In the genomic region with DNA sequence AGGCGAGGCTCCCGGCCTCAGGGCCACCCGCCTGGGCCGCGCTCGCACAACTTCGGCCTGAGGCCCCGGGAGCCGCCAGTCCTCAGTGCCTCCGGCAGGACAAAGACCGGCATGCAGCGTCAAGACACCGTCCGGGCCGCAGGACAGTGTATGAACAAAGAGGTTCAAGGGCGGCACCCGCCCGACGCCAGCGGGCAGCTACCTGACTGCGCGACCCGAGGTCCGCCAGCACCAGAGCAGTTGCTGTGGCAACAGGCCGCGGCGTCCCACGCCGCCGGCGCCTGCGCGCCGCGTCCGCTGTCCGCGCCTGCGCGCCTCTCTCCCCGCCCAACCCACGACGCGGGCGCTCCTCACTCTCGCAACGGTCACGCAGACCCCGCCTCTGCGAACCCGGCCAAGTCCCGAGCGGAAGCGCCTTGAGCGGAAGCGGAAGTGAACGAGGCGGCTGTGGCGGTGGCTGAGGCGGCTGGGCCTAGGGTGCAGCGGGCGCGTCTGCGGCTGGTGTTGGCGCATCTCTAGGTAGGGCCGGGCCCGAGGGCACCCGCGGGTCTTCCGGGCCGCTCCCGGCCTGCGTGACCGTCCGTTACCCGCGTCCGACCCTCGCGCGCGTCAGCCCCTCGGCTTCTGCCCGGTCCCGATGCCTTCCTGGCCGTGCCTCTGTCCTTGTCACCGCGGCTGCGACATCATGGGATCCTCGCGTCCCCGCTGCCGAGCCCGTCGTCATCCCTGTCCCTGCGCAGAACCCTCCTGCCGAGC, we compare ENCODE assay signal across 8 cellular contexts. TPM values are rescaled to one million over a fixed set of nuclear protein-coding genes. Genes with fewer than 3 reads are reported as not detected.
DNase-seq lines count a peak whose midpoint lies in the region; ATAC-seq, FAIRE-seq and TF ChIP-seq lines count a peak whose summit lies in the region.

TSS of gene FAM120B (plus strand) at position 435 of the 756 bp plus-strand sequence. CDS start 10,633 bp downstream, outside the sequence.

- TF ChIP-seq CTCF in WTC11 (IDR thresholded peaks at IDR 0.05) (no peak), bronchial epithelial cell (IDR thresholded peaks at IDR 0.05; ENCODE audit: insufficient read depth, low read length, severe bottlenecking) (no peak)

- FAIRE-seq in bronchial epithelial cell (lab: Jason Lieb, UNC), result no peak

- ATAC-seq in GM19023 (IDR thresholded peaks at IDR 0.05; ENCODE audit: unreplicated experiment) (peak; percentile 99), HG03196 (IDR thresholded peaks at IDR 0.05; ENCODE audit: unreplicated experiment) (peak; percentile 96), WTC11 (peak; percentile 84)

- CTCF ChIA-PET in WTC11 (lab: Charles Lee), result interaction anchor here (1.4 kb wide), 1 partner anchor 16 kb away, joined by 3 read pairs; the partner anchor contains the start of gene DLL1

- POLR2A ChIA-PET in WTC11 (lab: Charles Lee), result no interaction called here

- peaks cover 18% of the 10 kb centered on the region for H3K4me1 Mint-ChIP-seq in WTC11
- H3K4me1 Mint-ChIP-seq in immature natural killer cell, result peaks cover 43 to 51% of the 10 kb centered on the region in 2 donors

- peak; percentile 100 for DNase-seq in AG08396 (ENCODE audit: low spot score)
- DNase-seq in NCI-H226, result peak; percentile 94
- peak; percentile 70 for DNase-seq in WTC11 (ENCODE audit: low spot score)
- DNase-seq in bronchial epithelial cell (ENCODE audit: low read depth), result peak; percentile 86
- peak; percentile 98 for DNase-seq in immature natural killer cell
- DNase-seq in smooth muscle cell of the brain vasculature (ENCODE audit: low read depth, low spot score), result peak; percentile 89

- H3K36me3 ChIP-seq in bronchial epithelial cell (ENCODE audit: control insufficient read depth, insufficient read depth, low read length), result peaks cover 2% of the 10 kb centered on the region

- no peaks in the 10 kb centered on the region for H3K27me3 ChIP-seq in bronchial epithelial cell (ENCODE audit: control insufficient read depth, insufficient read depth, low read length)

- H3K27me3 Mint-ChIP-seq in WTC11 (ENCODE audit: low read depth) (peaks cover 57% of the 10 kb centered on the region), immature natural killer cell (ENCODE audit: low read depth in 3 of 3) (peaks cover 5 to 25% (median 9%) of the 10 kb centered on the region in 3 donors)

- H3K36me3 Mint-ChIP-seq in WTC11, result peaks cover 44% of the 10 kb centered on the region
- H3K36me3 Mint-ChIP-seq in immature natural killer cell, result peaks cover 0 to 4% (median 3%) of the 10 kb centered on the region in 3 donors

- H3K4me3 Mint-ChIP-seq in WTC11, result peak within 1 kb of the TSS; percentile 76
- H3K4me3 Mint-ChIP-seq in immature natural killer cell, result peak within 1 kb of the TSS; percentile 90 to 98 (median 94)

- peak within 1 kb of the TSS; percentile 89 for H3K4me3 ChIP-seq in bronchial epithelial cell (ENCODE audit: low read depth, low read length)

- H3K27ac Mint-ChIP-seq in WTC11 (0 out of 2 replicates have a peak within 1 kb of the TSS, but pooled peaks have one; percentile 4), immature natural killer cell (peak within 1 kb of the TSS; percentile 90 to 99 (median 97))

- H3K9me3 Mint-ChIP-seq in WTC11 (peaks cover 45% of the 10 kb centered on the region), immature natural killer cell (no peaks in the 10 kb centered on the region)

TF ChIP-seq in WTC11, 78 proteins besides CTCF, POLR2A, EP300 and RAD21 (continues in another document):
- TF ChIP-seq, protein P1, sequence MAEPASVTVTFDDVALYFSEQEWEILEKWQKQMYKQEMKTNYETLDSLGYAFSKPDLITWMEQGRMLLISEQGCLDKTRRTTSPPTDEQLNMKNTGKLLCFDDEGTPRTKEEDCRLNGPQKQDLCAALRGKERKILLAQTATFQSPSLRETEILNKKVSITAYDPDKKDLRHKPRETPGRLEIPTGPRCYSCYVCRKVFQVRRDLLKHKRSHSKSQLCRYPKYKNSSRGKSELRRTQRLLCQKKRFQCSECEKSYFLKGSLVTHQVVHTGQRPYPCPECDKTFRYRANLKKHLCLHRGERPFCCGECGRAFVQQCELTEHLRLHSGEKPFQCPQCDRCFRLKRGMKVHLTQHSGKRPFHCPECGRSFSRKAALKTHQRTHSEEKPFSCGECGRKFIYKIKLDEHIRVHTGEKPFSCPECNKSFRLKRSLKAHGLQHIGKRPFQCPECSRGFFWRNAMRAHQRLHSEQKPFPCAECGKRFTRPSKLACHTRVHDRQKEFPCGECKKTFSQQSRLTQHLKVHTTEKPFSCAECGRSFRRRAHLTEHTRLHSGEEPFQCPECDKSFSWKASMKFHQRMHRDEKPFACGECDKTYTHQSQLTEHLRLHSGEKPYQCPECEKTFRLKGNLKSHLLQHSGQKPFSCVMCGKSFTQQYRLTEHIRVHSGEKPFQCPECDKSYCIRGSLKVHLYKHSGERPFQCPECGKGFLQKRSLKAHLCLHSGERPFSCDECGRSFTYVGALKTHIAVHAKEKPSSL (CRISPR knock-in tag; conservative IDR thresholded peaks at IDR 0.05), result no peak
- TF ChIP-seq KAT7 (CRISPR knock-in tag; IDR thresholded peaks at IDR 0.05; ENCODE audit: borderline replicate concordance) (no peak), NFE2L1 (CRISPR knock-in tag; IDR thresholded peaks at IDR 0.05) (peak; percentile 95), FOXK1 (CRISPR knock-in tag; IDR thresholded peaks at IDR 0.05) (peak; percentile 82), TCF7 (CRISPR knock-in tag; IDR thresholded peaks at IDR 0.05; ENCODE audit: low read depth) (no peak; the same call in 1 of the 2 replicates), AFF4 (CRISPR knock-in tag; IDR thresholded peaks at IDR 0.05; ENCODE audit: borderline replicate concordance) (no peak; the same call in 1 of the 2 replicates), PRRX2 (CRISPR knock-in tag; IDR thresholded peaks at IDR 0.05) (no peak), PRDM15 (CRISPR knock-in tag; IDR thresholded peaks at IDR 0.05) (no peak), IRF2 (CRISPR knock-in tag; IDR thresholded peaks at IDR 0.05; ENCODE audit: borderline replicate concordance, low read depth) (peak; percentile 77; the same call in 1 of the 2 replicates), NFATC4 (CRISPR knock-in tag; IDR thresholded peaks at IDR 0.05) (no peak), ELF4 (CRISPR knock-in tag; IDR thresholded peaks at IDR 0.05; ENCODE audit: low read depth) (0 out of 2 replicates have a peak, but pooled peaks have one; percentile 75), ATF3 (CRISPR knock-in tag; conservative IDR thresholded peaks at IDR 0.05) (no peak), GABPB1 (CRISPR knock-in tag; IDR thresholded peaks at IDR 0.05) (peak; percentile 59)

RNA-seq across cellular contexts. Expression of gene FAM120B, which starts in this region (rescaled TPM):
- total RNA-seq in WTC11 (2021) (15.2 to 16.8 TPM (median 15.2 TPM) in 3 replicates), bronchial epithelial cell (7.1 and 11.8 TPM in 2 replicates)
- polyA plus RNA-seq in immature natural killer cell, result 10 to 100 TPM; 17.4 to 43.1 (median 26.2) TPM

Comparison
In these comparisons a context has a peak if more than half of its experiments do, and no peak if none do; other contexts are left out.
1. Peak in every context shown above with its lines: DNase-seq, ATAC-seq and H3K4me3 ChIP-seq.